1 cellular context compared by ENCODE assay signal in genomic region chr12:122752464-122753212, GRCh38.
A peak's percentile ranks its signal among the peaks of the same experiment; 100 is the strongest.
TF ChIP-seq lines count a peak whose summit lies in the region.

Gene DENR (plus strand): TSS chr12:122752824. CDS start chr12:122753702, 878 bp downstream.

TF ChIP-seq in K562, 482 proteins besides CTCF, POLR2A, EP300 and RAD21 (continued from another document and continues in another):
- TF ChIP-seq SAFB2 (IDR thresholded peaks at IDR 0.05; ENCODE audit: borderline replicate concordance, low read depth, low read length, severe bottlenecking) (no peak), ZNF384 (IDR thresholded peaks at IDR 0.05; ENCODE audit: low read depth, low read length) (no peak), HES1 (IDR thresholded peaks at IDR 0.05; ENCODE audit: low read depth) (no peak; the same call in 1 of the 2 replicates), ZNF280A (IDR thresholded peaks at IDR 0.05; ENCODE audit: low read depth, partially characterized antibody) (no peak), ZNF830 (CRISPR knock-in tag; IDR thresholded peaks at IDR 0.05) (no peak; the same call in 1 of the 2 replicates), RBM15 (IDR thresholded peaks at IDR 0.05; ENCODE audit: insufficient read depth, low read length) (no peak), FOXP4 (CRISPR knock-in tag; IDR thresholded peaks at IDR 0.05; ENCODE audit: borderline replicate concordance) (no peak), RCOR1 (IDR thresholded peaks at IDR 0.05; ENCODE audit: borderline replicate concordance in 1 of 2, low read depth in 2 of 2, low read length in 2 of 2) (no peak), RREB1 (CRISPR knock-in tag; IDR thresholded peaks at IDR 0.05) (0 out of 2 replicates have a peak, but pooled peaks have one; percentile 43), SMC3 (conservative IDR thresholded peaks at IDR 0.05; ENCODE audit: insufficient read depth, low read depth, low read length) (peak; percentile 91), HNRNPK (IDR thresholded peaks at IDR 0.05; ENCODE audit: low read depth, low read length, poor library complexity, severe bottlenecking) (no peak), TAF15 (IDR thresholded peaks at IDR 0.05; ENCODE audit: low read depth, low read length) (no peak), ZNF780A (CRISPR knock-in tag; IDR thresholded peaks at IDR 0.05) (no peak), MAX (CRISPR knock-in tag; IDR thresholded peaks at IDR 0.05) (peak; percentile 81), ZFP1 (CRISPR knock-in tag; IDR thresholded peaks at IDR 0.05) (no peak), ZNF174 (CRISPR knock-in tag; IDR thresholded peaks at IDR 0.05) (no peak), ETS1 (conservative IDR thresholded peaks at IDR 0.05; ENCODE audit: control insufficient read depth, low read depth, low read length) (0 out of 2 replicates have a peak, but pooled peaks have one; percentile 39), EGR1 (conservative IDR thresholded peaks at IDR 0.05) (peak; percentile 99), JUND (IDR thresholded peaks at IDR 0.05; ENCODE audit: borderline replicate concordance, low read depth, low read length) (0 out of 2 replicates have a peak, but pooled peaks have one; percentile 59), JUND (tag; IDR thresholded peaks at IDR 0.05; ENCODE audit: borderline replicate concordance, low read depth, low read length) (peak; percentile 75; the same call in 1 of the 3 replicates), MYNN (IDR thresholded peaks at IDR 0.05) (no peak), MYNN (CRISPR knock-in tag; IDR thresholded peaks at IDR 0.05) (no peak), POLR2G (IDR thresholded peaks at IDR 0.05; ENCODE audit: low read depth, low read length) (peak; percentile 99), SMAD1 (IDR thresholded peaks at IDR 0.05; ENCODE audit: low read depth, low read length, partially characterized antibody) (peak; percentile 68), CHD4 (IDR thresholded peaks at IDR 0.05; ENCODE audit: insufficient read depth, insufficient replicate concordance, low read depth, low read length, poor library complexity, severe bottlenecking) (no peak), UBTF (IDR thresholded peaks at IDR 0.05; ENCODE audit: borderline replicate concordance in 1 of 2, low read depth in 2 of 2, low read length in 2 of 2) (no peak), FOXM1 (IDR thresholded peaks at IDR 0.05; ENCODE audit: low read depth) (no peak), FOXM1 (CRISPR knock-in tag; IDR thresholded peaks at IDR 0.05; ENCODE audit: low read depth) (no peak), MIER1 (IDR thresholded peaks at IDR 0.05; ENCODE audit: low read depth) (no peak), ZBTB11 (CRISPR knock-in tag; IDR thresholded peaks at IDR 0.05) (no peak), ZNF77 (CRISPR knock-in tag; IDR thresholded peaks at IDR 0.05) (no peak), DEAF1 (CRISPR knock-in tag; IDR thresholded peaks at IDR 0.05) (peak; percentile 99), HDAC6 (IDR thresholded peaks at IDR 0.05; ENCODE audit: low read depth, low read length) (no peak), GTF2B (IDR thresholded peaks at IDR 0.05; ENCODE audit: extremely low read depth, insufficient read length) (no peak), PHF21A (IDR thresholded peaks at IDR 0.05; ENCODE audit: borderline replicate concordance, low read depth) (no peak)
